Comparison of ENCODE assay signal across 23 cellular contexts in the genomic region with DNA sequence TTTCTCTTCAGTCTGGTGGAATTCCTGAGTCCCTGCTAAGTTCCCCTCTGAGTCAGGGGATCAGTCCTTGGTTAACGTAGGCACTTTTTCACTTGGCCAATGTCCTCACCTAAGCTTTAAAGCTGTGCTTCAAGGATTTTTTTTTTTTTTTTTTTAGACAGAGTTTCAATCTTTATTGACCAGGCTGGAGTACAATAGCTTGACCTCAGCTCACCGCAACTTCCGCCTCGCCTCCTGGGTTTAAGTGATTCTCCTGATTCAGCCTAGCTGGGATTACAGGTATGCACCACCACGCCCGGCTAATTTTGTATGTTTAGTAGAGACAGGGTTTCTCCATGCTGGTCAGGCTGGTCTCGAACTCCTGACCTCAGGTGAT.
"Had no signal": no experiment of that assay in that cellular context is flagged by ENCODE, and none has a peak within 500 bp of the region (broad histone marks: within the 10 kb centered on the region; RNA-seq: fewer than 3 reads in every experiment).

No MANE protein-coding gene starts in this region.

- DNase-seq: cerebellar nuclear complex; cortex of kidney; effector memory CD8-positive, alpha-beta T cell; erythroblast; left cardiac atrium; left lung; mesendoderm; midbrain; naive thymus-derived CD4-positive, alpha-beta T cell; occipital lobe; ovary; posterior cingulate gyrus; retina; sigmoid colon; stimulated activated CD4-positive, alpha-beta T cell treated with anti-CD3 and anti-CD28 coated beads, Interleukin-2, amount 100 ng/mL, for 24 hours; stimulated activated CD4-positive, alpha-beta T cell treated with anti-CD3 and anti-CD28 coated beads, Interleukin-4, amount 100 ng/mL, for 24 hours; stimulated activated naive CD8-positive, alpha-beta T cell treated with anti-CD3 and anti-CD28 coated beads, Interleukin-15, Interleukin-2, amounts not matched to agents 100 U/mL and 50 U/mL, for 24 hours; substantia nigra; testis; tibial artery; upper lobe of right lung; uterus had no signal

- H3K4me3 Mint-ChIP-seq: effector memory CD8-positive, alpha-beta T cell; naive thymus-derived CD4-positive, alpha-beta T cell; stimulated activated effector memory CD8-positive, alpha-beta T cell treated with anti-CD3 and anti-CD28 coated beads, Interleukin-12 subunit alpha, Interleukin-12 subunit beta, amount 100 ng/mL, for 72 hours had no signal

- H3K27ac Mint-ChIP-seq: effector memory CD8-positive, alpha-beta T cell; stimulated activated effector memory CD8-positive, alpha-beta T cell treated with anti-CD3 and anti-CD28 coated beads, Interleukin-12 subunit alpha, Interleukin-12 subunit beta, amount 100 ng/mL, for 72 hours had no signal

- H3K9me3 Mint-ChIP-seq: effector memory CD8-positive, alpha-beta T cell; naive thymus-derived CD4-positive, alpha-beta T cell; stimulated activated effector memory CD8-positive, alpha-beta T cell treated with anti-CD3 and anti-CD28 coated beads, Interleukin-12 subunit alpha, Interleukin-12 subunit beta, amount 100 ng/mL, for 72 hours had no signal

- ATAC-seq: effector memory CD8-positive, alpha-beta T cell; left cardiac atrium; left lung; naive thymus-derived CD4-positive, alpha-beta T cell; stimulated activated effector memory CD8-positive, alpha-beta T cell treated with anti-CD3 and anti-CD28 coated beads, Interleukin-12 subunit alpha, Interleukin-12 subunit beta, amount 100 ng/mL, for 72 hours; stimulated activated naive CD8-positive, alpha-beta T cell treated with anti-CD3 and anti-CD28 coated beads, Interleukin-15, Interleukin-2, amounts not matched to agents 100 U/mL and 50 U/mL, for 24 hours; upper lobe of right lung had no signal

- H3K36me3 Mint-ChIP-seq: stimulated activated effector memory CD8-positive, alpha-beta T cell treated with anti-CD3 and anti-CD28 coated beads, Interleukin-12 subunit alpha, Interleukin-12 subunit beta, amount 100 ng/mL, for 72 hours had no signal
